Comparison of ENCODE assay signal across 29 cellular contexts in the genomic region with DNA sequence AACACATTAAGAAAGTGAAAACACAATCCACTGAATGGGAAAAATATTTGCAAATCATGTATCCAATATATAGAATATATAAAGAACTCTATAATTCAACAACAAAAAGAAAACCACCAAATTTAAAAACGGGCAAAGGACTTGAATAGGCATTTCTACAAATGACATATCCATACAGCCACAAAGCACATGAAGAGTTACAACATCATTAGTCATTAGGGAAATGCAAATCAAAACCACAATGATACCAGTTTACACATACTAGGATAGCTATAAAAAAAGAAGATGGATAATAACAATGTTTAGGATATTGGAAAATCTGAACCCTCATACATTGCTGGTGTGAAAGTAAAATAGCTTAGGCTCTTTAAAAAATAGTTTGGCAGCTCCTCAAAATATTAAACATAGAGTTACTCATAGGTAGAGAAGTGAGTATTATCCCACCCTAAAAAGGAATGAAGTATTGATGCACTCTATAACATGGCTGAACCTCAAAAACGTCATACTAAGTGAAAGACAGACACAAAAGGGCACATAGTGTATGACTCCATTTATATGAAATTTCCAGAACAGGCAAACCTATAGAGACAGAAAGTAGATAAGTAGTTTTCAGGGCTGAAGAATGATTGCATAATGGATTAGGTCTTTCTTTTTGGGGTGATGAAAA. TPM values are rescaled to one million over a fixed set of nuclear protein-coding genes. Genes with fewer than 3 reads are reported as not detected.
"Had no signal": no experiment of that assay in that cellular context is flagged by ENCODE, and none has a peak within 500 bp of the region (broad histone marks: within the 10 kb centered on the region; RNA-seq: fewer than 3 reads in every experiment).

No MANE protein-coding gene starts in this region.

- H3K9me3 ChIP-seq: ascending aorta, body of pancreas had no signal

- H3K36me3 Mint-ChIP-seq: IgD-negative memory B cell, T-cell had no signal

- H3K4me3 ChIP-seq: ascending aorta, body of pancreas, cardiac muscle cell, PC-9, SK-N-MC had no signal

- H3K27me3 ChIP-seq: ascending aorta, body of pancreas, cardiac muscle cell had no signal

- H3K27me3 Mint-ChIP-seq: IgD-negative memory B cell had no signal

- H3K27ac Mint-ChIP-seq: activated B cell treated with CpG ODN at 0.5 μM for 24 hours; activated CD4-positive, alpha-beta memory T cell treated with anti-CD3 and anti-CD28 coated beads, Interleukin-2, amount 10 ng/mL, durations not matched to agents 7 days and 5 days; activated naive CD4-positive, alpha-beta T cell treated with anti-CD3 and anti-CD28 coated beads for 36 hours; IgD-negative memory B cell; T-cell had no signal

- H3K9me3 Mint-ChIP-seq: activated B cell treated with CpG ODN at 0.5 μM for 24 hours; activated CD4-positive, alpha-beta memory T cell treated with anti-CD3 and anti-CD28 coated beads, Interleukin-2, amount 10 ng/mL, durations not matched to agents 7 days and 5 days; IgD-negative memory B cell; T-cell had no signal

- DNase-seq: activated B cell treated with CpG ODN at 0.5 μM for 24 hours; activated CD4-positive, alpha-beta memory T cell treated with anti-CD3 and anti-CD28 coated beads, Interleukin-2, amount 10 ng/mL, durations not matched to agents 7 days and 5 days; activated CD4-positive, alpha-beta T cell treated with anti-CD3 and anti-CD28 coated beads for 1 hour; activated CD4-positive, alpha-beta T cell treated with anti-CD3 and anti-CD28 coated beads, Interleukin-2, amount 50 U/mL, for 1 hour; activated gamma-delta T cell; activated naive CD4-positive, alpha-beta T cell treated with anti-CD3 and anti-CD28 coated beads for 36 hours; amniotic stem cell; body of pancreas; KG1; NCI-H1105; NCI-H1436; NCI-H1694 treated with DMSO at 0.1 percent for 48 hours; NCI-H2029 treated with DMSO at 0.1 percent for 48 hours; NCI-H345; NCI-H510A; NCI-H526 treated with DMSO at 0.1 percent for 48 hours; NCI-H82; PC-9; RPMI8226; T-cell; T-helper 2 cell; T1000 had no signal

- H3K4me3 Mint-ChIP-seq: activated B cell treated with CpG ODN at 0.5 μM for 24 hours; activated CD4-positive, alpha-beta memory T cell treated with anti-CD3 and anti-CD28 coated beads, Interleukin-2, amount 10 ng/mL, durations not matched to agents 7 days and 5 days; activated naive CD4-positive, alpha-beta T cell treated with anti-CD3 and anti-CD28 coated beads for 36 hours; IgD-negative memory B cell; T-cell had no signal

- H3K27ac ChIP-seq: ascending aorta, body of pancreas, cardiac muscle cell, PC-9, SK-N-MC had no signal

- ATAC-seq: body of pancreas, Right ventricle myocardium inferior, T-cell had no signal

- H3K36me3 ChIP-seq: ascending aorta, cardiac muscle cell had no signal

RNA-seq across cellular contexts. Expression of gene ZPBP, which starts 4.5 kb away (rescaled TPM):
- total RNA-seq: activated B cell treated with CpG ODN at 0.5 μM for 24 hours; activated CD4-positive, alpha-beta memory T cell treated with anti-CD3 and anti-CD28 coated beads, Interleukin-2, amount 10 ng/mL, durations not matched to agents 7 days and 5 days; activated naive CD4-positive, alpha-beta T cell treated with anti-CD3 and anti-CD28 coated beads for 36 hours; ascending aorta; body of pancreas; cardiac muscle cell; LHCN-M2; M059J; PC-9; Right ventricle myocardium inferior had no signal
- polyA plus RNA-seq: cardiac muscle cell, IgD-negative memory B cell had no signal
